12 cellular contexts compared by ENCODE assay signal in genomic region chr5:98510111-98510510, GRCh38.
DNase-seq lines count a peak whose midpoint lies in the region; ATAC-seq and TF ChIP-seq lines count a peak whose summit lies in the region.
"Had no signal": no experiment of that assay in that cellular context is flagged by ENCODE, and none has a peak within 500 bp of the region (broad histone marks: within the 10 kb centered on the region; RNA-seq: fewer than 3 reads in every experiment).

No MANE protein-coding gene starts in this region.

- no peak for TF ChIP-seq CTCF in smooth muscle cell (IDR thresholded peaks at IDR 0.05; ENCODE audit: borderline replicate concordance, insufficient read depth, poor library complexity, severe bottlenecking)

- no peaks in the 10 kb centered on the region for H4K20me1 ChIP-seq in smooth muscle cell (ENCODE audit: low read depth)

- H3K4me3 ChIP-seq in HUES64 (ENCODE audit: low read length): no peak overlapping the region
- no peak overlapping the region for H3K4me3 ChIP-seq in smooth muscle cell
- H3K4me3 ChIP-seq: MG63 had no signal

- 0 out of 2 replicates have a peak overlapping the region, but pooled peaks have one; percentile 27 for H3K27ac ChIP-seq in HUES64 (ENCODE audit: low read depth, low read length)
- H3K27ac ChIP-seq in smooth muscle cell (ENCODE audit: low read depth): no peak overlapping the region

- no peaks in the 10 kb centered on the region for H3K36me3 ChIP-seq in HUES64 (ENCODE audit: insufficient read depth, low read length)
- no peaks in the 10 kb centered on the region for H3K36me3 ChIP-seq in smooth muscle cell (ENCODE audit: low read depth)
- H3K36me3 ChIP-seq: MG63 had no signal

- H3K9me3 ChIP-seq in HUES64 (ENCODE audit: insufficient read depth, low read depth, low read length) (no peaks in the 10 kb centered on the region), smooth muscle cell (replicated peaks; ENCODE audit: low read depth) (no peaks in the 10 kb centered on the region)
- H3K9me3 ChIP-seq: MG63 had no signal

- H3K4me2 ChIP-seq in smooth muscle cell: no peak overlapping the region

- H3K79me2 ChIP-seq in smooth muscle cell (ENCODE audit: low read depth): no peaks in the 10 kb centered on the region

- H3K27me3 ChIP-seq in HUES64 (ENCODE audit: insufficient read depth, low read length) (no peaks in the 10 kb centered on the region), smooth muscle cell (ENCODE audit: low read depth) (no peaks in the 10 kb centered on the region)
- H3K27me3 ChIP-seq: MG63 had no signal

- WGBS in HUES64: 46% methylated on average over 3 of the region's 3 CpGs
- WGBS in smooth muscle cell (ENCODE audit: low lambda C conversion rate): 32% methylated on average over 3 of the region's 3 CpGs

- no peak overlapping the region for H3K9ac ChIP-seq in HUES64 (ENCODE audit: low read depth, low read length)
- no peak overlapping the region for H3K9ac ChIP-seq in smooth muscle cell (ENCODE audit: low read depth)

- DNase-seq in SW 1271 (lab: John Stamatoyannopoulos, UW) (peak; percentile 4 to 34), inferior parietal cortex (ENCODE audit: extremely low spot score) (peak; percentile 56), smooth muscle cell (lab: John Stamatoyannopoulos, UW; ENCODE audit: unreplicated experiment) (no peak), NCI-H187 treated with DMSO at 0.1 percent for 48 hours (lab: John Stamatoyannopoulos, UW) (no peak), middle frontal gyrus (ENCODE audit: extremely low spot score, low spot score) (no peak)
- DNase-seq: activated CD4-positive, alpha-beta T cell treated with anti-CD3 and anti-CD28 coated beads for 48 hours; activated naive CD4-positive, alpha-beta T cell; DMS153; effector CD4-positive, alpha-beta T cell; MG63 had no signal

- H3K4me1 ChIP-seq in HUES64 (ENCODE audit: insufficient read depth, low read length): peaks cover 27% of the 10 kb centered on the region; the same call in 1 of the 2 replicates
- peaks cover 15% of the 10 kb centered on the region for H3K4me1 ChIP-seq in smooth muscle cell (ENCODE audit: low read depth)

- ATAC-seq in GM21576 (IDR thresholded peaks at IDR 0.05; ENCODE audit: unreplicated experiment): no peak

- no peaks in the 10 kb centered on the region for H3F3A ChIP-seq in smooth muscle cell (ENCODE audit: low read depth)

- peak overlapping the region; percentile 75 for H2AFZ ChIP-seq in smooth muscle cell (ENCODE audit: low read depth)

Comparison
In these comparisons a context has a peak if more than half of its experiments do, and no peak if none do; other contexts are left out.
1. DNase-seq: peak in SW 1271 (2 of 2) and inferior parietal cortex (single experiment); none in smooth muscle cell (single experiment), NCI-H187 treated with DMSO at 0.1 percent for 48 hours (single experiment) and middle frontal gyrus (single experiment).